ENCODE assay signal across 1 cellular context in genomic region chrX:120664535-120664934, GRCh38.
TF ChIP-seq lines count a peak whose summit lies in the region.

No MANE protein-coding gene starts in this region.

TF ChIP-seq in HEK293, 187 proteins besides CTCF, POLR2A, EP300 and RAD21:
- TF ChIP-seq ZNF623 (tag by site-specific recombination; IDR thresholded peaks at IDR 0.05) (peak; percentile 73), ZNF514 (tag by site-specific recombination; IDR thresholded peaks at IDR 0.05) (peak; percentile 65; the same call in 1 of the 2 replicates), ZNF404 (tag by site-specific recombination; IDR thresholded peaks at IDR 0.05) (0 out of 2 replicates have a peak, but pooled peaks have one; percentile 40), REST (tag by site-specific recombination; IDR thresholded peaks at IDR 0.05) (peak; percentile 72; the same call in 1 of the 2 replicates), ZNF791 (tag by site-specific recombination; IDR thresholded peaks at IDR 0.05) (0 out of 2 replicates have a peak, but pooled peaks have one; percentile 24), ZNF529 (tag by site-specific recombination; IDR thresholded peaks at IDR 0.05; ENCODE audit: insufficient replicate concordance) (peak; percentile 61), ZNF610 (tag by site-specific recombination; IDR thresholded peaks at IDR 0.05; ENCODE audit: borderline replicate concordance) (0 out of 2 replicates have a peak, but pooled peaks have one; percentile 22), ZNF223 (tag by site-specific recombination; IDR thresholded peaks at IDR 0.05) (peak; percentile 19; the same call in 1 of the 2 replicates), ZNF530 (tag by site-specific recombination; IDR thresholded peaks at IDR 0.05; ENCODE audit: low read depth) (0 out of 2 replicates have a peak, but pooled peaks have one; percentile 13), ZNF629 (tag by site-specific recombination; IDR thresholded peaks at IDR 0.05) (peak; percentile 58), ZNF19 (tag by site-specific recombination; IDR thresholded peaks at IDR 0.05; ENCODE audit: low read depth) (0 out of 2 replicates have a peak, but pooled peaks have one; percentile 66), ZNF510 (tag by site-specific recombination; IDR thresholded peaks at IDR 0.05; ENCODE audit: insufficient replicate concordance) (peak; percentile 80), ZNF18 (tag by site-specific recombination; IDR thresholded peaks at IDR 0.05) (0 out of 2 replicates have a peak, but pooled peaks have one; percentile 25), SP3 (tag by site-specific recombination; IDR thresholded peaks at IDR 0.05) (peak; percentile 48; the same call in 1 of the 2 replicates), ZNF292 (tag by site-specific recombination; IDR thresholded peaks at IDR 0.05; ENCODE audit: borderline replicate concordance, low read depth) (0 out of 2 replicates have a peak, but pooled peaks have one; percentile 53), ZNF560 (tag by site-specific recombination; IDR thresholded peaks at IDR 0.05; ENCODE audit: borderline replicate concordance) (peak; percentile 72; the same call in 1 of the 2 replicates), ZNF202 (tag by site-specific recombination; IDR thresholded peaks at IDR 0.05; ENCODE audit: borderline replicate concordance) (peak; percentile 68; the same call in 1 of the 2 replicates), ZFP37 (tag by site-specific recombination; IDR thresholded peaks at IDR 0.05) (peak; percentile 72; the same call in 1 of the 2 replicates), GLI2 (tag by site-specific recombination; IDR thresholded peaks at IDR 0.05; ENCODE audit: borderline replicate concordance, low read depth) (peak; percentile 5; the same call in 1 of the 2 replicates), ZNF266 (tag by site-specific recombination; IDR thresholded peaks at IDR 0.05; ENCODE audit: low read depth) (peak; percentile 80; the same call in 1 of the 2 replicates), KLF7 (tag by site-specific recombination; IDR thresholded peaks at IDR 0.05; ENCODE audit: borderline replicate concordance) (0 out of 2 replicates have a peak, but pooled peaks have one; percentile 19), ZBTB8A (tag by site-specific recombination; IDR thresholded peaks at IDR 0.05) (peak; percentile 78), ZNF341 (tag by site-specific recombination; IDR thresholded peaks at IDR 0.05; ENCODE audit: low read depth) (peak; percentile 26; the same call in 1 of the 2 replicates), ZNF426 (tag by site-specific recombination; IDR thresholded peaks at IDR 0.05) (peak; percentile 93), RBAK (tag by site-specific recombination; IDR thresholded peaks at IDR 0.05) (peak; percentile 45; the same call in 1 of the 2 replicates), ZNF555 (tag by site-specific recombination; conservative IDR thresholded peaks at IDR 0.05) (peak; percentile 95), ZBTB21 (tag by site-specific recombination; IDR thresholded peaks at IDR 0.05) (0 out of 2 replicates have a peak, but pooled peaks have one; percentile 50), MYNN (tag by site-specific recombination; IDR thresholded peaks at IDR 0.05; ENCODE audit: borderline replicate concordance) (0 out of 2 replicates have a peak, but pooled peaks have one; percentile 15), ZNF394 (tag by site-specific recombination; IDR thresholded peaks at IDR 0.05; ENCODE audit: borderline replicate concordance) (peak; percentile 93), ZNF580 (tag by site-specific recombination; IDR thresholded peaks at IDR 0.05) (peak; percentile 52; the same call in 1 of the 2 replicates), ZBTB1 (tag by site-specific recombination; IDR thresholded peaks at IDR 0.05) (0 out of 2 replicates have a peak, but pooled peaks have one; percentile 58), ZNF140 (tag by site-specific recombination; IDR thresholded peaks at IDR 0.05) (peak; percentile 85), ZNF654 (tag by site-specific recombination; IDR thresholded peaks at IDR 0.05; ENCODE audit: low read depth) (peak; percentile 7), ZNF664 (tag by site-specific recombination; IDR thresholded peaks at IDR 0.05) (0 out of 2 replicates have a peak, but pooled peaks have one; percentile 50), ZXDB (tag by site-specific recombination; IDR thresholded peaks at IDR 0.05) (peak; percentile 61; the same call in 1 of the 2 replicates), ZNF354C (tag by site-specific recombination; IDR thresholded peaks at IDR 0.05; ENCODE audit: borderline replicate concordance, low read depth) (0 out of 2 replicates have a peak, but pooled peaks have one; percentile 64), ZNF433 (tag by site-specific recombination; IDR thresholded peaks at IDR 0.05; ENCODE audit: low read depth) (peak; percentile 91)
- TF ChIP-seq, protein P1, sequence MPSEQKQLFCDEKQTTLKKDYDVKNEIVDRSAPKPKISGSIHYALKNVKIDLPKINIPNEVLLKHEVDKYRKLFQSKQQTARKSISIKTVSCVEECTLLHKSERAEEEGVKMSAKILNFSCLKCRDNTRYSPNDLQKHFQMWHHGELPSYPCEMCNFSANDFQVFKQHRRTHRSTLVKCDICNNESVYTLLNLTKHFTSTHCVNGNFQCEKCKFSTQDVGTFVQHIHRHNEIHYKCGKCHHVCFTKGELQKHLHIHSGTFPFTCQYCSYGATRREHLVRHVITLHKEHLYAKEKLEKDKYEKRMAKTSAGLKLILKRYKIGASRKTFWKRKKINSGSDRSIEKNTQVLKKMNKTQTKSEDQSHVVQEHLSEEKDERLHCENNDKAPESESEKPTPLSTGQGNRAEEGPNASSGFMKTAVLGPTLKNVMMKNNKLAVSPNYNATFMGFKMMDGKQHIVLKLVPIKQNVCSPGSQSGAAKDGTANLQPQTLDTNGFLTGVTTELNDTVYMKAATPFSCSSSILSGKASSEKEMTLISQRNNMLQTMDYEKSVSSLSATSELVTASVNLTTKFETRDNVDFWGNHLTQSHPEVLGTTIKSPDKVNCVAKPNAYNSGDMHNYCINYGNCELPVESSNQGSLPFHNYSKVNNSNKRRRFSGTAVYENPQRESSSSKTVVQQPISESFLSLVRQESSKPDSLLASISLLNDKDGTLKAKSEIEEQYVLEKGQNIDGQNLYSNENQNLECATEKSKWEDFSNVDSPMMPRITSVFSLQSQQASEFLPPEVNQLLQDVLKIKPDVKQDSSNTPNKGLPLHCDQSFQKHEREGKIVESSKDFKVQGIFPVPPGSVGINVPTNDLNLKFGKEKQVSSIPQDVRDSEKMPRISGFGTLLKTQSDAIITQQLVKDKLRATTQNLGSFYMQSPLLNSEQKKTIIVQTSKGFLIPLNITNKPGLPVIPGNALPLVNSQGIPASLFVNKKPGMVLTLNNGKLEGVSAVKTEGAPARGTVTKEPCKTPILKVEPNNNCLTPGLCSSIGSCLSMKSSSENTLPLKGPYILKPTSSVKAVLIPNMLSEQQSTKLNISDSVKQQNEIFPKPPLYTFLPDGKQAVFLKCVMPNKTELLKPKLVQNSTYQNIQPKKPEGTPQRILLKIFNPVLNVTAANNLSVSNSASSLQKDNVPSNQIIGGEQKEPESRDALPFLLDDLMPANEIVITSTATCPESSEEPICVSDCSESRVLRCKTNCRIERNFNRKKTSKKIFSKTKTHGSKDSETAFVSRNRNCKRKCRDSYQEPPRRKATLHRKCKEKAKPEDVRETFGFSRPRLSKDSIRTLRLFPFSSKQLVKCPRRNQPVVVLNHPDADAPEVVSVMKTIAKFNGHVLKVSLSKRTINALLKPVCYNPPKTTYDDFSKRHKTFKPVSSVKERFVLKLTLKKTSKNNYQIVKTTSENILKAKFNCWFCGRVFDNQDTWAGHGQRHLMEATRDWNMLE (tag by site-specific recombination; conservative IDR thresholded peaks at IDR 0.05; ENCODE audit: low read depth): peak; percentile 89
- TF ChIP-seq, protein P2, sequence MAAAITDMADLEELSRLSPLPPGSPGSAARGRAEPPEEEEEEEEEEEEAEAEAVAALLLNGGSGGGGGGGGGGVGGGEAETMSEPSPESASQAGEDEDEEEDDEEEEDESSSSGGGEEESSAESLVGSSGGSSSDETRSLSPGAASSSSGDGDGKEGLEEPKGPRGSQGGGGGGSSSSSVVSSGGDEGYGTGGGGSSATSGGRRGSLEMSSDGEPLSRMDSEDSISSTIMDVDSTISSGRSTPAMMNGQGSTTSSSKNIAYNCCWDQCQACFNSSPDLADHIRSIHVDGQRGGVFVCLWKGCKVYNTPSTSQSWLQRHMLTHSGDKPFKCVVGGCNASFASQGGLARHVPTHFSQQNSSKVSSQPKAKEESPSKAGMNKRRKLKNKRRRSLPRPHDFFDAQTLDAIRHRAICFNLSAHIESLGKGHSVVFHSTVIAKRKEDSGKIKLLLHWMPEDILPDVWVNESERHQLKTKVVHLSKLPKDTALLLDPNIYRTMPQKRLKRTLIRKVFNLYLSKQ (tag by site-specific recombination; IDR thresholded peaks at IDR 0.05; ENCODE audit: borderline replicate concordance): peak; percentile 92; the same call in 1 of the 2 replicates
- TF ChIP-seq, protein P3, sequence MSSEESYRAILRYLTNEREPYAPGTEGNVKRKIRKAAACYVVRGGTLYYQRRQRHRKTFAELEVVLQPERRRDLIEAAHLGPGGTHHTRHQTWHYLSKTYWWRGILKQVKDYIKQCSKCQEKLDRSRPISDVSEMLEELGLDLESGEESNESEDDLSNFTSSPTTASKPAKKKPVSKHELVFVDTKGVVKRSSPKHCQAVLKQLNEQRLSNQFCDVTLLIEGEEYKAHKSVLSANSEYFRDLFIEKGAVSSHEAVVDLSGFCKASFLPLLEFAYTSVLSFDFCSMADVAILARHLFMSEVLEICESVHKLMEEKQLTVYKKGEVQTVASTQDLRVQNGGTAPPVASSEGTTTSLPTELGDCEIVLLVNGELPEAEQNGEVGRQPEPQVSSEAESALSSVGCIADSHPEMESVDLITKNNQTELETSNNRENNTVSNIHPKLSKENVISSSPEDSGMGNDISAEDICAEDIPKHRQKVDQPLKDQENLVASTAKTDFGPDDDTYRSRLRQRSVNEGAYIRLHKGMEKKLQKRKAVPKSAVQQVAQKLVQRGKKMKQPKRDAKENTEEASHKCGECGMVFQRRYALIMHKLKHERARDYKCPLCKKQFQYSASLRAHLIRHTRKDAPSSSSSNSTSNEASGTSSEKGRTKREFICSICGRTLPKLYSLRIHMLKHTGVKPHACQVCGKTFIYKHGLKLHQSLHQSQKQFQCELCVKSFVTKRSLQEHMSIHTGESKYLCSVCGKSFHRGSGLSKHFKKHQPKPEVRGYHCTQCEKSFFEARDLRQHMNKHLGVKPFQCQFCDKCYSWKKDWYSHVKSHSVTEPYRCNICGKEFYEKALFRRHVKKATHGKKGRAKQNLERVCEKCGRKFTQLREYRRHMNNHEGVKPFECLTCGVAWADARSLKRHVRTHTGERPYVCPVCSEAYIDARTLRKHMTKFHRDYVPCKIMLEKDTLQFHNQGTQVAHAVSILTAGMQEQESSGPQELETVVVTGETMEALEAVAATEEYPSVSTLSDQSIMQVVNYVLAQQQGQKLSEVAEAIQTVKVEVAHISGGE (tag by site-specific recombination; conservative IDR thresholded peaks at IDR 0.05; ENCODE audit: low read depth): peak; percentile 78
- TF ChIP-seq, protein P4, sequence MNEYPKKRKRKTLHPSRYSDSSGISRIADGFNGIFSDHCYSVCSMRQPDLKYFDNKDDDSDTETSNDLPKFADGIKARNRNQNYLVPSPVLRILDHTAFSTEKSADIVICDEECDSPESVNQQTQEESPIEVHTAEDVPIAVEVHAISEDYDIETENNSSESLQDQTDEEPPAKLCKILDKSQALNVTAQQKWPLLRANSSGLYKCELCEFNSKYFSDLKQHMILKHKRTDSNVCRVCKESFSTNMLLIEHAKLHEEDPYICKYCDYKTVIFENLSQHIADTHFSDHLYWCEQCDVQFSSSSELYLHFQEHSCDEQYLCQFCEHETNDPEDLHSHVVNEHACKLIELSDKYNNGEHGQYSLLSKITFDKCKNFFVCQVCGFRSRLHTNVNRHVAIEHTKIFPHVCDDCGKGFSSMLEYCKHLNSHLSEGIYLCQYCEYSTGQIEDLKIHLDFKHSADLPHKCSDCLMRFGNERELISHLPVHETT (tag by site-specific recombination; IDR thresholded peaks at IDR 0.05): 0 out of 2 replicates have a peak, but pooled peaks have one; percentile 28
